23 cellular contexts compared by ENCODE assay signal in genomic region chr3:71786551-71786950, GRCh38. TPM values are rescaled to one million over a fixed set of nuclear protein-coding genes. Genes with fewer than 3 reads are reported as not detected.
A peak's percentile ranks its signal among the peaks of the same experiment; 100 is the strongest.
DNase-seq lines count a peak whose midpoint lies in the region; TF ChIP-seq lines count a peak whose summit lies in the region.
"Had no signal": no experiment of that assay in that cellular context is flagged by ENCODE, and none has a peak within 500 bp of the region (broad histone marks: within the 10 kb centered on the region; RNA-seq: fewer than 3 reads in every experiment).

No MANE protein-coding gene starts in this region.

- H3K4me3 Mint-ChIP-seq in activated naive CD8-positive, alpha-beta T cell, result peak overlapping the region; percentile 82
- H3K4me3 Mint-ChIP-seq in activated naive CD8-positive, alpha-beta T cell treated with anti-CD3 and anti-CD28 coated beads for 36 hours, result no peak overlapping the region
- H3K4me3 Mint-ChIP-seq in nephron progenitor cell, result no peak overlapping the region

- peaks cover 15% of the 10 kb centered on the region for H3K4me1 Mint-ChIP-seq in activated naive CD8-positive, alpha-beta T cell (ENCODE audit: low read depth)
- H3K4me1 Mint-ChIP-seq in activated naive CD8-positive, alpha-beta T cell treated with anti-CD3 and anti-CD28 coated beads for 36 hours, result peaks cover 17% of the 10 kb centered on the region
- peaks cover 19% of the 10 kb centered on the region for H3K4me1 Mint-ChIP-seq in nephron progenitor cell

- H3K27ac ChIP-seq in adipose tissue (ENCODE audit: low read depth, low read length), result peak overlapping the region; percentile 21
- H3K27ac ChIP-seq: 22Rv1, Peyer's patch, SJCRH30 had no signal

- no peak for TF ChIP-seq CTCF in nephron progenitor cell (IDR thresholded peaks at IDR 0.05)

- H3K27ac Mint-ChIP-seq in activated naive CD8-positive, alpha-beta T cell, result no peak overlapping the region
- H3K27ac Mint-ChIP-seq in activated naive CD8-positive, alpha-beta T cell treated with anti-CD3 and anti-CD28 coated beads for 36 hours, result no peak overlapping the region
- no peak overlapping the region for H3K27ac Mint-ChIP-seq in nephron progenitor cell

- H3K36me3 Mint-ChIP-seq in activated naive CD8-positive, alpha-beta T cell, result no peaks in the 10 kb centered on the region
- H3K36me3 Mint-ChIP-seq in activated naive CD8-positive, alpha-beta T cell treated with anti-CD3 and anti-CD28 coated beads for 36 hours, result no peaks in the 10 kb centered on the region
- no peaks in the 10 kb centered on the region for H3K36me3 Mint-ChIP-seq in nephron progenitor cell (ENCODE audit: low read depth)

- H3K9me3 Mint-ChIP-seq in activated naive CD8-positive, alpha-beta T cell (ENCODE audit: low read depth), result no peaks in the 10 kb centered on the region
- no peaks in the 10 kb centered on the region for H3K9me3 Mint-ChIP-seq in activated naive CD8-positive, alpha-beta T cell treated with anti-CD3 and anti-CD28 coated beads for 36 hours
- no peaks in the 10 kb centered on the region for H3K9me3 Mint-ChIP-seq in nephron progenitor cell

- H3K27me3 Mint-ChIP-seq in activated naive CD8-positive, alpha-beta T cell, result peaks cover 24% of the 10 kb centered on the region
- H3K27me3 Mint-ChIP-seq in activated naive CD8-positive, alpha-beta T cell treated with anti-CD3 and anti-CD28 coated beads for 36 hours, result peaks cover 51% of the 10 kb centered on the region
- peaks cover 79% of the 10 kb centered on the region for H3K27me3 Mint-ChIP-seq in nephron progenitor cell (ENCODE audit: low read depth, poor library complexity)

- 40 to 64% (median 61%) methylated on average over 6 of the region's 6 CpGs for WGBS in adipose tissue, 3 donors

- DNase-seq in activated naive CD8-positive, alpha-beta T cell treated with anti-CD3 and anti-CD28 coated beads for 36 hours, result no peak
- DNase-seq in fibroblast of peridontal ligament (ENCODE audit: extremely low read depth) (peak; percentile 1), retina (peak; percentile 9), nephron progenitor cell (no peak), GDM1 (lab: John Stamatoyannopoulos, UW) (no peak)
- DNase-seq in stimulated activated CD4-positive, alpha-beta T cell treated with anti-CD3 and anti-CD28 coated beads, Interleukin-12 subunit alpha, Interleukin-12 subunit beta, amount 100 ng/mL, for 4 hours, result no peak
- DNase-seq: ACHN, AML-193, C1 segment of cervical spinal cord, Karpas-422, NCI-H1694, NCI-H2081 treated with DMSO at 0.1 percent for 48 hours, NCI-H2171 treated with DMSO at 0.1 percent for 48 hours, NCI-H446, NCI-H526, Peyer's patch, SJCRH30 had no signal

RNA-seq across cellular contexts. Expression of gene PROK2, which starts 1.6 kb away (rescaled TPM):
- total RNA-seq in activated naive CD8-positive, alpha-beta T cell treated with anti-CD3 and anti-CD28 coated beads for 36 hours, result under 1 TPM in 1 of 2 experiments, not detected in 1; 0.34 TPM
- polyA plus RNA-seq in adipose tissue, result 10 to 100 TPM in 2 of 3 donors, under 1 TPM in 1; 0.23 to 19.0 (median 14.8) TPM
- total RNA-seq: H4, M059J, OCI-LY7, Peyer's patch, SJCRH30 had no signal

RNA-seq across cellular contexts. Expression of gene GPR27, which starts 32.9 kb away (rescaled TPM):
- under 1 TPM; 0.68 to 0.91 TPM for total RNA-seq in activated naive CD8-positive, alpha-beta T cell treated with anti-CD3 and anti-CD28 coated beads for 36 hours
- polyA plus RNA-seq in adipose tissue, result 1 to 10 TPM in 2 of 3 donors, under 1 TPM in 1; 0.95 to 3.9 (median 3.5) TPM
- total RNA-seq: H4, M059J, OCI-LY7, Peyer's patch, SJCRH30 had no signal

Comparison
In these comparisons a context has a peak if more than half of its experiments do, and no peak if none do; other contexts are left out.
1. DNase-seq: peak in fibroblast of peridontal ligament (single experiment) and retina (single experiment); none in activated naive CD8-positive, alpha-beta T cell treated with anti-CD3 and anti-CD28 coated beads for 36 hours (single experiment), nephron progenitor cell (single experiment), GDM1 (single experiment) and stimulated activated CD4-positive, alpha-beta T cell treated with anti-CD3 and anti-CD28 coated beads, Interleukin-12 subunit alpha, Interleukin-12 subunit beta, amount 100 ng/mL, for 4 hours (single experiment).